In the genomic region with DNA sequence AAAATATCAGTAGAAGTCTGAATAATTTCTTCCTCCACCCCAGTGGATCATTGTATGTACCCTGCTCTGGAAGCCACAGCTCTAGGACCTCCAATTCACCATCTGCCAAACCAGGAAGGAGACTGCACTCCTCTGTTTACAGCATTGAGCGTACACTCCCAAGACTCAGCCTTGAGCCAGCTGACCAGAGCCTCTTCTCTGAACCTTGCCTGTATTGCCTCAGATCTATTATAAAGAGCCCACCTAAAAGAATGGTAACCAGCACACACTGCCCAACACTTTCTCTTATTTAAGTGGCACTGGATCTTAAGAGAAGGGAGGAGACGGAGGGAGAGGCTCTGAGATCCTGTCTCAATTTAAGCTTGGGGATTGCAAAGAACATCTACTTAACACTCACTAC, we compare ENCODE assay signal across 15 cellular contexts.
A peak's percentile ranks its signal among the peaks of the same experiment; 100 is the strongest.
DNase-seq lines count a peak whose midpoint lies in the region; ATAC-seq and TF ChIP-seq lines count a peak whose summit lies in the region.
"Had no signal": no experiment of that assay in that cellular context is flagged by ENCODE, and none has a peak within 500 bp of the region (broad histone marks: within the 10 kb centered on the region; RNA-seq: fewer than 3 reads in every experiment).

No MANE protein-coding gene starts in this region.

- no peaks in the 10 kb centered on the region for H3K36me3 Mint-ChIP-seq in Calu3 (ENCODE audit: insufficient read depth, unreplicated experiment)
- H3K36me3 Mint-ChIP-seq in nephron (ENCODE audit: low read depth), result peaks cover 8% of the 10 kb centered on the region
- H3K36me3 Mint-ChIP-seq: activated naive CD4-positive, alpha-beta T cell treated with anti-CD3 and anti-CD28 coated beads, Interleukin-2, amount 50 U/mL, for 72 hours; memory B cell had no signal

- DNase-seq in Calu3 (no peak), NCI-H2029 treated with DMSO at 0.1 percent for 48 hours (lab: John Stamatoyannopoulos, UW) (peak; percentile 18), dorsolateral prefrontal cortex (no peak), RPMI8226 (no peak), left lobe of liver (ENCODE audit: low spot score) (no peak), HuH-7.5 (ENCODE audit: low spot score) (no peak)
- DNase-seq in central memory CD4-positive, alpha-beta T cell, result no peak
- DNase-seq: activated CD4-positive, alpha-beta T cell treated with anti-CD3 and anti-CD28 coated beads, Interleukin-2, amount 50 U/mL, for 1 hour; activated T-cell treated with anti-CD3 and anti-CD28 coated beads, Interleukin-2, amount 50 U/mL, for 24 hours; Karpas-422; stimulated activated CD4-positive, alpha-beta T cell treated with anti-CD3 and anti-CD28 coated beads, Interleukin-4, amount 100 ng/mL, for 1 hour had no signal

- H3K27ac ChIP-seq in dorsolateral prefrontal cortex, result peak overlapping the region in 40 of 59 donors; percentile 4 to 81 (median 51)
- H3K27ac ChIP-seq: foreskin keratinocyte had no signal

- TF ChIP-seq CTCF in Calu3 (IDR thresholded peaks at IDR 0.05; ENCODE audit: unreplicated experiment) (no peak), dorsolateral prefrontal cortex (IDR thresholded peaks at IDR 0.05 in 54 of 56, conservative IDR thresholded peaks at IDR 0.05 in 2 of 56; ENCODE audit: low read depth in 1 of 56, partially characterized antibody in 56 of 56) (no peak), nephron (IDR thresholded peaks at IDR 0.05; ENCODE audit: unreplicated experiment in 3 of 3) (no peak)

- H3K27me3 ChIP-seq in dorsolateral prefrontal cortex, result no peaks in the 10 kb centered on the region
- H3K27me3 ChIP-seq: foreskin keratinocyte had no signal

- H3K9me3 Mint-ChIP-seq in Calu3 (ENCODE audit: low read depth, unreplicated experiment) (no peaks in the 10 kb centered on the region), nephron (no peaks in the 10 kb centered on the region)
- H3K9me3 Mint-ChIP-seq: activated naive CD4-positive, alpha-beta T cell treated with anti-CD3 and anti-CD28 coated beads, Interleukin-2, amount 50 U/mL, for 72 hours; memory B cell had no signal

- H3K27me3 Mint-ChIP-seq in Calu3 (ENCODE audit: unreplicated experiment) (no peaks in the 10 kb centered on the region), nephron (ENCODE audit: low read depth) (no peaks in the 10 kb centered on the region)
- H3K27me3 Mint-ChIP-seq: activated T-cell treated with anti-CD3 and anti-CD28 coated beads, Interleukin-2, amount 50 U/mL, for 24 hours; memory B cell had no signal

- H3K27ac Mint-ChIP-seq in Calu3 (ENCODE audit: unreplicated experiment), result peak overlapping the region; percentile 82
- peak overlapping the region; percentile 71 to 91 (median 78) for H3K27ac Mint-ChIP-seq in nephron
- H3K27ac Mint-ChIP-seq: activated naive CD4-positive, alpha-beta T cell treated with anti-CD3 and anti-CD28 coated beads, Interleukin-2, amount 50 U/mL, for 72 hours; activated T-cell treated with anti-CD3 and anti-CD28 coated beads, Interleukin-2, amount 50 U/mL, for 24 hours; memory B cell had no signal

- ATAC-seq in left lobe of liver, result no peak

- peak overlapping the region in 23 of 59 donors; percentile 1 to 39 (median 27) for H3K4me3 ChIP-seq in dorsolateral prefrontal cortex

- H3K4me1 Mint-ChIP-seq in Calu3 (ENCODE audit: low read depth, unreplicated experiment) (peaks cover 23% of the 10 kb centered on the region), nephron (peaks cover 39% of the 10 kb centered on the region)
- H3K4me1 Mint-ChIP-seq: memory B cell had no signal

- intact Hi-C loops in Calu3 (cut with micrococcal nuclease; ENCODE audit: unreplicated experiment) (no loop called here), dorsolateral prefrontal cortex (cut with DNase I) (no loop called here)

- CTCF ChIA-PET in Calu3 (lab: Charles Lee), result interaction anchor here (1.2 to 2.1 kb wide), 2 partner anchors 14 to 61 kb away, joined by 3 to 7 read pairs; no protein-coding TSS in a partner anchor

- H3K4me3 Mint-ChIP-seq in Calu3 (ENCODE audit: low read depth, unreplicated experiment) (peak overlapping the region; percentile 56), nephron (no peak overlapping the region)
- H3K4me3 Mint-ChIP-seq: activated T-cell treated with anti-CD3 and anti-CD28 coated beads, Interleukin-2, amount 50 U/mL, for 24 hours; memory B cell had no signal

- BruUV-seq in Calu3 (replicated peaks; lab: Mats Ljungman, UMichigan), result no TSS peak
